Comparison of ENCODE assay signal across 13 cellular contexts in genomic region chr3:42610978-42611377, GRCh38. TPM values are rescaled to one million over a fixed set of nuclear protein-coding genes. Genes with fewer than 3 reads are reported as not detected.
A peak's percentile ranks its signal among the peaks of the same experiment; 100 is the strongest.
DNase-seq lines count a peak whose midpoint lies in the region; ATAC-seq and TF ChIP-seq lines count a peak whose summit lies in the region.
"Had no signal": no experiment of that assay in that cellular context is flagged by ENCODE, and none has a peak within 500 bp of the region (broad histone marks: within the 10 kb centered on the region; RNA-seq: fewer than 3 reads in every experiment).

No MANE protein-coding gene starts in this region.

- H3K27ac ChIP-seq in SK-N-SH (ENCODE audit: low read depth in 2 of 2, low read length in 1 of 2): peak overlapping the region in 1 of 2 experiments; percentile 9; a peak in 1 of 4 replicates
- H3K27ac ChIP-seq: 22Rv1 had no signal

- TF ChIP-seq CTCF in SK-N-SH (IDR thresholded peaks at IDR 0.05): no peak

- CTCF ChIA-PET in SK-N-SH (lab: Yijun Ruan, JAX): interaction anchor here (0.7 to 1.8 kb wide), 3 partner anchors 10 to 41 kb away, joined by 3 to 4 read pairs (median 3); partner anchors contain the start of gene NKTR
- CTCF ChIA-PET in T-cell (lab: Charles Lee): interaction anchor here in 1 of 2 donors (0.9 to 1.8 kb wide), 6 partner anchors 9 to 109 kb away, joined by 3 to 8 read pairs (median 4); partner anchors contain the start of genes NKTR, SS18L2 and VIPR1

- peak overlapping the region in 1 of 3 donors; percentile 49 for H3K4me3 Mint-ChIP-seq in T-cell
- H3K4me3 Mint-ChIP-seq in effector memory CD8-positive, alpha-beta T cell: peak overlapping the region; percentile 34 to 57
- H3K4me3 Mint-ChIP-seq in activated T-helper 2 cell treated with anti-CD3 and anti-CD28 coated beads, Interferon-gamma antibody, Interleukin-2, Interleukin-4, amounts not matched to agents 10 μg/mL and 5 μg/mL and 100 μg/mL, durations not matched to agents 14 hours and 24 hours and 36 hours (ENCODE audit: low read depth): no peak overlapping the region
- H3K4me3 Mint-ChIP-seq: memory B cell had no signal

- peaks cover 100% of the 10 kb centered on the region for H3K79me2 ChIP-seq in SK-N-SH (ENCODE audit: insufficient read depth)

- peak overlapping the region; percentile 12 to 78 for H3K27ac Mint-ChIP-seq in T-cell
- peak overlapping the region; percentile 63 to 77 for H3K27ac Mint-ChIP-seq in effector memory CD8-positive, alpha-beta T cell
- H3K27ac Mint-ChIP-seq in activated T-helper 2 cell treated with anti-CD3 and anti-CD28 coated beads, Interferon-gamma antibody, Interleukin-2, Interleukin-4, amounts not matched to agents 10 μg/mL and 5 μg/mL and 100 μg/mL, durations not matched to agents 14 hours and 24 hours and 36 hours: no peak overlapping the region
- H3K27ac Mint-ChIP-seq: memory B cell had no signal

- no peaks in the 10 kb centered on the region for H3K9me2 ChIP-seq in SK-N-SH

- ATAC-seq in SK-N-SH treated with all-trans-retinoic acid at 6 μM for 48 hours: no peak
- peak in 3 of 4 experiments; percentile 46 to 68 (median 47) for ATAC-seq in T-cell (replicated peaks in 1 of 4)
- peak; percentile 74 for ATAC-seq in effector memory CD8-positive, alpha-beta T cell (replicated peaks)
- ATAC-seq in sciatic nerve: peak; percentile 34
- no peak for ATAC-seq in HG02973 (IDR thresholded peaks at IDR 0.05; ENCODE audit: unreplicated experiment)

- H3K27me3 Mint-ChIP-seq in T-cell: no peaks in the 10 kb centered on the region
- H3K27me3 Mint-ChIP-seq in effector memory CD8-positive, alpha-beta T cell: no peaks in the 10 kb centered on the region
- no peaks in the 10 kb centered on the region for H3K27me3 Mint-ChIP-seq in activated T-helper 2 cell treated with anti-CD3 and anti-CD28 coated beads, Interferon-gamma antibody, Interleukin-2, Interleukin-4, amounts not matched to agents 10 μg/mL and 5 μg/mL and 100 μg/mL, durations not matched to agents 14 hours and 24 hours and 36 hours (ENCODE audit: low read depth)
- H3K27me3 Mint-ChIP-seq: memory B cell had no signal

- no peak for TF ChIP-seq EP300 in SK-N-SH (IDR thresholded peaks at IDR 0.05; ENCODE audit: borderline replicate concordance in 1 of 2, low read depth in 1 of 2, low read length in 1 of 2)

- no peaks in the 10 kb centered on the region for H3K27me3 ChIP-seq in SK-N-SH (ENCODE audit: insufficient read depth)

- H3K4me1 Mint-ChIP-seq in T-cell: peaks cover 75 to 80% (median 79%) of the 10 kb centered on the region in 3 donors
- peaks cover 34 to 60% of the 10 kb centered on the region in 2 donors for H3K4me1 Mint-ChIP-seq in effector memory CD8-positive, alpha-beta T cell (ENCODE audit: low read depth in 2 of 2)
- peaks cover 45% of the 10 kb centered on the region for H3K4me1 Mint-ChIP-seq in activated T-helper 2 cell treated with anti-CD3 and anti-CD28 coated beads, Interferon-gamma antibody, Interleukin-2, Interleukin-4, amounts not matched to agents 10 μg/mL and 5 μg/mL and 100 μg/mL, durations not matched to agents 14 hours and 24 hours and 36 hours (ENCODE audit: low read depth)

- DNase-seq in SK-N-SH (no peak), T-cell (no peak), sciatic nerve (ENCODE audit: low spot score) (no peak), NOMO-1 (lab: John Stamatoyannopoulos, UW; ENCODE audit: unreplicated experiment in 2 of 2) (no peak)
- DNase-seq in effector memory CD8-positive, alpha-beta T cell: no peak
- no peak for DNase-seq in activated T-helper 2 cell treated with anti-CD3 and anti-CD28 coated beads, Interferon-gamma antibody, Interleukin-2, Interleukin-4, amounts not matched to agents 10 μg/mL and 5 μg/mL and 100 μg/mL, durations not matched to agents 14 hours and 24 hours and 36 hours (ENCODE audit: low spot score)
- DNase-seq: hippocampal formation; NCI-H510A treated with DMSO at 0.1 percent for 48 hours; stimulated activated CD4-positive, alpha-beta T cell treated with anti-CD3 and anti-CD28 coated beads, Interleukin-4, amount 100 ng/mL, for 1 hour had no signal

- H4K20me1 ChIP-seq in SK-N-SH (ENCODE audit: insufficient read depth): peaks cover 89% of the 10 kb centered on the region

- H3K9ac ChIP-seq in SK-N-SH: peak overlapping the region; percentile 9; the same call in 1 of the 2 replicates

- peaks cover 0 to 7% of the 10 kb centered on the region in 2 experiments; a peak in 3 of 4 replicates for H3K4me1 ChIP-seq in SK-N-SH (ENCODE audit: control insufficient read depth in 1 of 2, insufficient read depth in 2 of 2, low read depth in 1 of 2, low read length in 1 of 2)

- peaks cover 24% of the 10 kb centered on the region for H3K36me3 Mint-ChIP-seq in T-cell
- H3K36me3 Mint-ChIP-seq in effector memory CD8-positive, alpha-beta T cell (ENCODE audit: insufficient read depth): peaks cover 49% of the 10 kb centered on the region
- H3K36me3 Mint-ChIP-seq in activated T-helper 2 cell treated with anti-CD3 and anti-CD28 coated beads, Interferon-gamma antibody, Interleukin-2, Interleukin-4, amounts not matched to agents 10 μg/mL and 5 μg/mL and 100 μg/mL, durations not matched to agents 14 hours and 24 hours and 36 hours (ENCODE audit: low read depth): peaks cover 45% of the 10 kb centered on the region

- POLR2A ChIA-PET in SK-N-SH (lab: Yijun Ruan, JAX): no interaction called here
- POLR2A ChIA-PET in T-cell (lab: Charles Lee): interaction anchor here in 1 of 2 donors (1.0 kb wide), 3 partner anchors 10 to 21 kb away, joined by 3 read pairs; partner anchors contain the start of gene NKTR

- H3K36me3 ChIP-seq in SK-N-SH (replicated peaks in 1 of 2; ENCODE audit: control insufficient read depth in 1 of 2, insufficient read depth in 2 of 2, low read length in 1 of 2): peaks cover 20 to 46% of the 10 kb centered on the region in 2 experiments

- no peak overlapping the region for H3K4me2 ChIP-seq in SK-N-SH

- no peak for TF ChIP-seq RAD21 in SK-N-SH (IDR thresholded peaks at IDR 0.05; ENCODE audit: low read length)

- peaks cover 20% of the 10 kb centered on the region for H3F3A ChIP-seq in SK-N-SH (replicated peaks; ENCODE audit: insufficient read depth)

- intact Hi-C loops in sciatic nerve (cut with DNase I): no loop called here
- intact Hi-C loops in activated T-helper 2 cell treated with anti-CD3 and anti-CD28 coated beads, Interferon-gamma antibody, Interleukin-2, Interleukin-4, amounts not matched to agents 10 μg/mL and 5 μg/mL and 100 μg/mL, durations not matched to agents 14 hours and 24 hours and 36 hours (cut with micrococcal nuclease): no loop called here

- no peak overlapping the region for H2AFZ ChIP-seq in SK-N-SH (ENCODE audit: low read depth)

- H3K9me3 Mint-ChIP-seq in T-cell: no peaks in the 10 kb centered on the region
- H3K9me3 Mint-ChIP-seq in effector memory CD8-positive, alpha-beta T cell: no peaks in the 10 kb centered on the region
- H3K9me3 Mint-ChIP-seq in activated T-helper 2 cell treated with anti-CD3 and anti-CD28 coated beads, Interferon-gamma antibody, Interleukin-2, Interleukin-4, amounts not matched to agents 10 μg/mL and 5 μg/mL and 100 μg/mL, durations not matched to agents 14 hours and 24 hours and 36 hours: no peaks in the 10 kb centered on the region
- H3K9me3 Mint-ChIP-seq: memory B cell had no signal

- no peak overlapping the region for H3K4me3 ChIP-seq in SK-N-SH (ENCODE audit: low read depth in 2 of 2, low read length in 1 of 2)

- no peaks in the 10 kb centered on the region for H3K9me3 ChIP-seq in SK-N-SH

- WGBS in SK-N-SH (ENCODE audit: low lambda C conversion rate): 95% methylated on average over 1 of the region's 1 CpG

TF ChIP-seq in SK-N-SH, 30 proteins besides CTCF, POLR2A, EP300 and RAD21 (continues in another document):
- no peak for TF ChIP-seq SIN3A (IDR thresholded peaks at IDR 0.05; ENCODE audit: borderline replicate concordance, low read depth, low read length)
- TF ChIP-seq YY1 (IDR thresholded peaks at IDR 0.05; ENCODE audit: low read depth): no peak
- no peak for TF ChIP-seq FOSL2 (IDR thresholded peaks at IDR 0.05; ENCODE audit: borderline replicate concordance, low read depth)

TF ChIP-seq in SK-N-SH treated with all-trans-retinoic acid at 6 μM for 48 hours, 23 proteins besides CTCF, POLR2A, EP300 and RAD21 (continues in another document):
- TF ChIP-seq ESRRG (CRISPR knock-in tag; IDR thresholded peaks at IDR 0.05) (no peak), ZNF70 (CRISPR knock-in tag; IDR thresholded peaks at IDR 0.05) (no peak), PPARA (CRISPR knock-in tag; IDR thresholded peaks at IDR 0.05; ENCODE audit: borderline replicate concordance) (no peak)

RNA-seq across cellular contexts. Expression of gene NKTR, which starts 10.5 kb away (rescaled TPM):
- polyA plus RNA-seq in SK-N-SH (2012; rRNA removed): 19.2 and 26.9 TPM in 2 replicates
- polyA plus RNA-seq in SK-N-SH (2012; cell fraction: cytosol; rRNA removed): 8.1 and 8.3 TPM in 2 replicates
- polyA plus RNA-seq in SK-N-SH (2012; cell fraction: nucleus; rRNA removed): 55.0 and 119 TPM in 2 replicates
- total RNA-seq in T-cell: 100 to 1,000 TPM; 185 to 252 (median 209) TPM
- total RNA-seq in sciatic nerve: 149 TPM
- 76.6 and 86.2 TPM in 2 replicates for total RNA-seq in activated T-helper 2 cell treated with anti-CD3 and anti-CD28 coated beads, Interferon-gamma antibody, Interleukin-2, Interleukin-4, amounts not matched to agents 10 μg/mL and 5 μg/mL and 100 μg/mL, durations not matched to agents 14 hours and 24 hours and 36 hours

RNA-seq across cellular contexts. Expression of gene SS18L2, which starts 20.3 kb away (rescaled TPM):
- 24.1 and 31.8 TPM in 2 replicates for polyA plus RNA-seq in SK-N-SH (2012; rRNA removed)
- polyA plus RNA-seq in SK-N-SH (2012; cell fraction: cytosol; rRNA removed): 35.1 and 46.3 TPM in 2 replicates
- 15.1 and 18.2 TPM in 2 replicates for polyA plus RNA-seq in SK-N-SH (2012; cell fraction: nucleus; rRNA removed)
- total RNA-seq in T-cell (10 to 100 TPM; 33.0 to 52.6 (median 46.4) TPM), sciatic nerve (16.0 TPM)
- total RNA-seq in activated T-helper 2 cell treated with anti-CD3 and anti-CD28 coated beads, Interferon-gamma antibody, Interleukin-2, Interleukin-4, amounts not matched to agents 10 μg/mL and 5 μg/mL and 100 μg/mL, durations not matched to agents 14 hours and 24 hours and 36 hours: 62.4 and 67.1 TPM in 2 replicates

RNA-seq across cellular contexts. Expression of gene SEC22C, which starts 29.2 kb away (rescaled TPM):
- polyA plus RNA-seq in SK-N-SH (2012; rRNA removed): 28.5 and 31.9 TPM in 2 replicates
- polyA plus RNA-seq in SK-N-SH (2012; cell fraction: cytosol; rRNA removed): 33.1 and 36.7 TPM in 2 replicates
- 24.2 and 33.1 TPM in 2 replicates for polyA plus RNA-seq in SK-N-SH (2012; cell fraction: nucleus; rRNA removed)
- total RNA-seq in T-cell (10 to 100 TPM; 50.1 to 71.2 (median 53.6) TPM), sciatic nerve (59.5 TPM)
- total RNA-seq in activated T-helper 2 cell treated with anti-CD3 and anti-CD28 coated beads, Interferon-gamma antibody, Interleukin-2, Interleukin-4, amounts not matched to agents 10 μg/mL and 5 μg/mL and 100 μg/mL, durations not matched to agents 14 hours and 24 hours and 36 hours: 36.1 and 40.1 TPM in 2 replicates

RNA-seq across cellular contexts. Expression of gene ZBTB47, which starts 42.5 kb away (rescaled TPM):
- polyA plus RNA-seq in SK-N-SH (2012; rRNA removed): 9.9 and 13.0 TPM in 2 replicates
- 4.3 and 7.4 TPM in 2 replicates for polyA plus RNA-seq in SK-N-SH (2012; cell fraction: cytosol; rRNA removed)
- 18.6 and 21.5 TPM in 2 replicates for polyA plus RNA-seq in SK-N-SH (2012; cell fraction: nucleus; rRNA removed)
- total RNA-seq in T-cell (1 to 10 TPM in 2 of 5 donors, under 1 TPM in 3; 0.53 to 1.2 (median 0.98) TPM), sciatic nerve (48.9 TPM)
- 0.16 and 0.44 TPM in 2 replicates for total RNA-seq in activated T-helper 2 cell treated with anti-CD3 and anti-CD28 coated beads, Interferon-gamma antibody, Interleukin-2, Interleukin-4, amounts not matched to agents 10 μg/mL and 5 μg/mL and 100 μg/mL, durations not matched to agents 14 hours and 24 hours and 36 hours

Comparison
In these comparisons a context has a peak if more than half of its experiments do, and no peak if none do; other contexts are left out.
1. ATAC-seq: peak in T-cell (3 of 4), effector memory CD8-positive, alpha-beta T cell (single experiment) and sciatic nerve (single experiment); none in SK-N-SH treated with all-trans-retinoic acid at 6 μM for 48 hours (single experiment) and HG02973 (single experiment).